In genomic region chr18:61838521-61838920, GRCh38 we compare ENCODE assay signal across 28 cellular contexts. TPM values are rescaled to one million over a fixed set of nuclear protein-coding genes. Genes with fewer than 3 reads are reported as not detected.
A peak's percentile ranks its signal among the peaks of the same experiment; 100 is the strongest.
DNase-seq lines count a peak whose midpoint lies in the region; ATAC-seq, FAIRE-seq and TF ChIP-seq lines count a peak whose summit lies in the region.
"Had no signal": no experiment of that assay in that cellular context is flagged by ENCODE, and none has a peak within 500 bp of the region (broad histone marks: within the 10 kb centered on the region; RNA-seq: fewer than 3 reads in every experiment).

No MANE protein-coding gene starts in this region.

- peaks cover 3% of the 10 kb centered on the region; the same call in 1 of the 3 replicates for H3K9me3 Mint-ChIP-seq in GM23338
- no peaks in the 10 kb centered on the region for H3K9me3 Mint-ChIP-seq in chondrocyte (ENCODE audit: low read depth)

- H3F3A ChIP-seq in GM23338 (replicated peaks; ENCODE audit: low read depth) (no peaks in the 10 kb centered on the region), PC-9 (ENCODE audit: insufficient read depth, low read depth) (no peaks in the 10 kb centered on the region)

- TF ChIP-seq RAD21 in HepG2 (CRISPR knock-in tag; IDR thresholded peaks at IDR 0.05) = no peak

- TF ChIP-seq EP300 in HepG2 (IDR thresholded peaks at IDR 0.05; ENCODE audit: low read depth in 2 of 2, low read length in 2 of 2) = no peak
- no peak for TF ChIP-seq EP300 in HepG2 (CRISPR knock-in tag; IDR thresholded peaks at IDR 0.05; ENCODE audit: borderline replicate concordance)

- peaks cover 7% of the 10 kb centered on the region; the same call in 1 of the 2 replicates for H3K9me2 ChIP-seq in GM23338 (ENCODE audit: insufficient read depth)
- H3K9me2 ChIP-seq in PC-9 (ENCODE audit: insufficient read depth) = no peaks in the 10 kb centered on the region

- peak overlapping the region; percentile 83 for H3K4me2 ChIP-seq in BLaER1
- H3K4me2 ChIP-seq in GM23338 = no peak overlapping the region
- no peak overlapping the region for H3K4me2 ChIP-seq in HepG2 (ENCODE audit: low read depth, low read length)
- no peak overlapping the region for H3K4me2 ChIP-seq in PC-9

- H3K36me3 ChIP-seq in BLaER1 (no peaks in the 10 kb centered on the region), GM23338 (ENCODE audit: insufficient read depth) (no peaks in the 10 kb centered on the region), HepG2 (replicated peaks in 1 of 2; ENCODE audit: control insufficient read depth in 1 of 2, insufficient read depth in 2 of 2, low read length in 2 of 2) (no peaks in the 10 kb centered on the region), small intestine (ENCODE audit: control insufficient read depth in 2 of 2, insufficient read depth in 2 of 2, low read length in 2 of 2) (no peaks in the 10 kb centered on the region), PC-9 (ENCODE audit: low read depth) (no peaks in the 10 kb centered on the region)

- H3K4me3 Mint-ChIP-seq in GM23338 (no peak overlapping the region), chondrocyte (ENCODE audit: unreplicated experiment) (no peak overlapping the region)
- H3K4me3 Mint-ChIP-seq: CD4-positive, alpha-beta memory T cell had no signal

- CTCF ChIA-PET in HepG2 (lab: Yijun Ruan, JAX; ENCODE audit: low intra/inter-chr PET ratio, low total read pairs) (no interaction called here), PC-9 (lab: Charles Lee) (no interaction called here)

- no peaks in the 10 kb centered on the region for H3K36me3 Mint-ChIP-seq in GM23338 (ENCODE audit: low read depth)
- H3K36me3 Mint-ChIP-seq in chondrocyte (ENCODE audit: low read depth) = peaks cover 18% of the 10 kb centered on the region
- H3K36me3 Mint-ChIP-seq: CD4-positive, alpha-beta memory T cell had no signal

- H3K27me3 Mint-ChIP-seq in GM23338 (ENCODE audit: insufficient read depth, low read depth, poor library complexity) (no peaks in the 10 kb centered on the region), chondrocyte (ENCODE audit: low read depth) (no peaks in the 10 kb centered on the region)

- no peak for TF ChIP-seq POLR2A in HepG2 (IDR thresholded peaks at IDR 0.05; ENCODE audit: insufficient read depth in 1 of 2, low read depth in 2 of 2, low read length in 2 of 2)

- ATAC-seq in GM23338 (no peak), HepG2 (peak; percentile 67)
- ATAC-seq: Panc1 had no signal

- BruUV-seq in HepG2 (replicated peaks; lab: Mats Ljungman, UMichigan) (no TSS peak), PC-9 (replicated peaks; lab: Mats Ljungman, UMichigan) (no TSS peak)

- H3K9ac ChIP-seq in BLaER1 (no peak overlapping the region), HepG2 (ENCODE audit: insufficient read depth, low read depth, low read length) (no peak overlapping the region)

- H3K27me3 ChIP-seq in BLaER1 (no peaks in the 10 kb centered on the region; the same call in 1 of the 2 replicates), GM23338 (ENCODE audit: insufficient read depth) (no peaks in the 10 kb centered on the region), HepG2 (ENCODE audit: control insufficient read depth in 1 of 2, insufficient read depth in 2 of 2, low read length in 2 of 2) (no peaks in the 10 kb centered on the region), small intestine (ENCODE audit: control insufficient read depth in 2 of 2, insufficient read depth in 2 of 2, low read length in 2 of 2) (no peaks in the 10 kb centered on the region), PC-9 (ENCODE audit: insufficient read depth, low read depth) (no peaks in the 10 kb centered on the region)

- in situ Hi-C loops in HepG2 (cut with HindIII; ENCODE audit: extremely low pct_ligation_motif_present, low pct_unique_long_range_greater_than_20kb) = no loop called here

- H3K9me3 ChIP-seq in BLaER1 (peaks cover 40% of the 10 kb centered on the region), HepG2 (ENCODE audit: low read length) (no peaks in the 10 kb centered on the region), small intestine (ENCODE audit: control insufficient read depth, low read depth) (peaks cover 2% of the 10 kb centered on the region), PC-9 (ENCODE audit: insufficient read depth, low read depth) (no peaks in the 10 kb centered on the region)

- H2AFZ ChIP-seq in GM23338 = no peak overlapping the region
- no peak overlapping the region for H2AFZ ChIP-seq in HepG2 (ENCODE audit: low read length)
- no peak overlapping the region for H2AFZ ChIP-seq in PC-9

- DNase-seq in GM23338 (ENCODE audit: low spot score) = peak; percentile 9
- DNase-seq in chondrocyte (ENCODE audit: low spot score) = no peak
- DNase-seq in HepG2 (ENCODE audit: low spot score) = peak; percentile 2
- DNase-seq in small intestine = no peak
- no peak for DNase-seq in PC-9
- DNase-seq in NK-92 (lab: John Stamatoyannopoulos, UW; ENCODE audit: unreplicated experiment) = no peak
- DNase-seq in NCI-H1930 (lab: John Stamatoyannopoulos, UW) = no peak
- DNase-seq: 8988T; ACHN; C1 segment of cervical spinal cord; CD4-positive, alpha-beta memory T cell; COR-L47; DMS53; EL; GF-D8; Kasumi-1; NCI-H2029 treated with DMSO at 0.1 percent for 48 hours; NCI-H446 treated with DMSO at 0.1 percent for 48 hours; NCI-H526 treated with DMSO at 0.1 percent for 48 hours; SHP77 treated with DMSO at 0.1 percent for 48 hours had no signal

- no peak overlapping the region for H3K27ac Mint-ChIP-seq in GM23338
- H3K27ac Mint-ChIP-seq in chondrocyte (ENCODE audit: unreplicated experiment) = peak overlapping the region; percentile 38

- H3K4me1 Mint-ChIP-seq in GM23338 (peaks cover 6% of the 10 kb centered on the region), chondrocyte (ENCODE audit: low read depth) (peaks cover 76% of the 10 kb centered on the region)

- POLR2A ChIA-PET in HepG2 (lab: Yijun Ruan, JAX) (no interaction called here), PC-9 (lab: Charles Lee; ENCODE audit: unreplicated experiment) (no interaction called here)

- H3K4me1 ChIP-seq in BLaER1 = peaks cover 68% of the 10 kb centered on the region
- H3K4me1 ChIP-seq in GM23338 (ENCODE audit: insufficient read depth) = peaks cover 4% of the 10 kb centered on the region; the same call in 1 of the 2 replicates
- H3K4me1 ChIP-seq in HepG2 (ENCODE audit: insufficient read depth, low read length) = no peaks in the 10 kb centered on the region
- H3K4me1 ChIP-seq in small intestine (ENCODE audit: control insufficient read depth in 2 of 2, insufficient read depth in 1 of 2, low read depth in 1 of 2, low read length in 1 of 2) = no peaks in the 10 kb centered on the region
- no peaks in the 10 kb centered on the region for H3K4me1 ChIP-seq in PC-9 (replicated peaks; ENCODE audit: insufficient read depth)

- FAIRE-seq in HepG2 (lab: Jason Lieb, UNC) = no peak
- FAIRE-seq in small intestine (lab: Jason Lieb, UNC) = no peak
- FAIRE-seq: GM12891, GM19239, H54 had no signal

- WGBS in HepG2 (ENCODE audit: low lambda C conversion rate) = 25% methylated on average over 5 of the region's 5 CpGs
- WGBS in small intestine, 3 donors = 84 to 90% (median 86%) methylated on average over 5 of the region's 5 CpGs

- H3K27ac ChIP-seq in BLaER1 (no peak overlapping the region), GM23338 (ENCODE audit: low read depth) (no peak overlapping the region), HepG2 (ENCODE audit: extremely low read length, insufficient read depth, low read length) (no peak overlapping the region), small intestine (ENCODE audit: low read depth in 1 of 2, low read length in 1 of 2) (no peak overlapping the region), PC-9 (no peak overlapping the region)
- H3K27ac ChIP-seq: RWPE1, SK-N-MC had no signal

- no peak overlapping the region for H3K4me3 ChIP-seq in BLaER1
- H3K4me3 ChIP-seq in GM23338 = no peak overlapping the region
- H3K4me3 ChIP-seq in HepG2 (replicated peaks in 1 of 3; ENCODE audit: insufficient read depth in 1 of 3, low read depth in 2 of 3, low read length in 3 of 3) = no peak overlapping the region
- no peak overlapping the region for H3K4me3 ChIP-seq in small intestine (ENCODE audit: low read depth in 1 of 2, low read length in 2 of 2)
- no peak overlapping the region for H3K4me3 ChIP-seq in PC-9
- H3K4me3 ChIP-seq: SK-N-MC had no signal

- intact Hi-C loops in HepG2 (cut with micrococcal nuclease; ENCODE audit: unreplicated experiment) = no loop called here
- intact Hi-C loops in PC-9 (cut with micrococcal nuclease; ENCODE audit: unreplicated experiment) = no loop called here

- no peaks in the 10 kb centered on the region for H3K79me2 ChIP-seq in GM23338 (replicated peaks; ENCODE audit: insufficient read depth)
- no peaks in the 10 kb centered on the region for H3K79me2 ChIP-seq in HepG2 (ENCODE audit: insufficient read depth, low read length)
- H3K79me2 ChIP-seq in PC-9 (ENCODE audit: low read depth) = no peaks in the 10 kb centered on the region

- TF ChIP-seq CTCF in GM23338 (conservative IDR thresholded peaks at IDR 0.05; ENCODE audit: low read depth in 2 of 2) = peak in 1 of 2 experiments; percentile 38; a peak in 2 of 4 replicates
- TF ChIP-seq CTCF in chondrocyte (IDR thresholded peaks at IDR 0.05) = no peak
- TF ChIP-seq CTCF in HepG2 (CRISPR knock-in tag; IDR thresholded peaks at IDR 0.05) = no peak
- no peak for TF ChIP-seq CTCF in PC-9 (conservative IDR thresholded peaks at IDR 0.05)

- H4K20me1 ChIP-seq in BLaER1 (no peaks in the 10 kb centered on the region), GM23338 (replicated peaks; ENCODE audit: insufficient read depth) (no peaks in the 10 kb centered on the region), HepG2 (ENCODE audit: insufficient read depth, low read length) (no peaks in the 10 kb centered on the region), PC-9 (ENCODE audit: insufficient read depth) (no peaks in the 10 kb centered on the region)

RNA-seq across cellular contexts. Expression of gene RNF152, which starts 54.3 kb away (rescaled TPM):
- total RNA-seq in GM23338 (2014; rRNA removed; shearing (Covaris generic)) = 2.9 and 7.9 TPM in 2 replicates
- polyA plus RNA-seq in GM23338 (2016; fragmentation: Nextera tagmentation; extraction: Ambion mirVana) (0.47 and 1.2 TPM in 2 replicates), HepG2 (2011; rRNA removed) (0.04 and 0.08 TPM in 2 replicates), small intestine (1 to 10 TPM; 1.4 to 5.4 (median 3.4) TPM)
- total RNA-seq in chondrocyte (58.6 to 137 TPM (median 137 TPM) in 3 replicates), HepG2 (2016; rRNA removed; fragmentation: Illumina TruSeq; extraction: Trizol) (not detected in 2 replicates), PC-9 (2021) (0.20 TPM in 1 of 2 replicates, not detected in the other)
- total RNA-seq in HepG2 (2016; cell fraction: cytosol; rRNA removed; fragmentation: Illumina TruSeq; extraction: Trizol; ENCODE audit: low read depth) = not detected in 2 replicates
- not detected in 2 replicates for total RNA-seq in HepG2 (2016; cell fraction: insoluble cytoplasmic fraction; rRNA removed; fragmentation: Illumina TruSeq; extraction: Trizol)
- total RNA-seq in HepG2 (2016; cell fraction: membrane; rRNA removed; fragmentation: Illumina TruSeq; extraction: Trizol) = not detected in 2 replicates
- not detected in 2 replicates for total RNA-seq in HepG2 (2016; cell fraction: nucleus; rRNA removed; fragmentation: Illumina TruSeq; extraction: Trizol)
- polyA plus RNA-seq in HepG2 (2011; cell fraction: cytosol; rRNA removed) = 0.07 and 0.08 TPM in 2 replicates
- not detected in 2 replicates for polyA plus RNA-seq in HepG2 (2011; cell fraction: nucleus; rRNA removed)
- not detected in 2 replicates for polyA plus RNA-seq in HepG2 (2012)
- polyA plus RNA-seq in HepG2 (2016; cell fraction: cytosol; fragmentation: Illumina TruSeq; extraction: Trizol; ENCODE audit: low read depth) = not detected in 2 replicates
- polyA plus RNA-seq in HepG2 (2016; cell fraction: insoluble cytoplasmic fraction; fragmentation: Illumina TruSeq; extraction: Trizol; ENCODE audit: low read depth) = not detected in 2 replicates
- polyA plus RNA-seq in HepG2 (2016; cell fraction: membrane; fragmentation: Illumina TruSeq; extraction: Trizol; ENCODE audit: low read depth) = not detected in 2 replicates
- polyA plus RNA-seq in HepG2 (2016; cell fraction: nucleus; fragmentation: Illumina TruSeq; extraction: Trizol; ENCODE audit: insufficient read depth, low read depth) = not detected in 2 replicates
- polyA minus RNA-seq in HepG2 (2011; rRNA and poly(A)+ RNA removed; ENCODE audit: low replicate concordance) = 0.82 TPM in 1 of 2 replicates, not detected in the other
- not detected in 2 replicates for polyA minus RNA-seq in HepG2 (2011; cell fraction: cytosol; rRNA and poly(A)+ RNA removed)
- polyA minus RNA-seq in HepG2 (2011; cell fraction: nucleus; rRNA and poly(A)+ RNA removed) = 0.62 and 0.64 TPM in 2 replicates
- total RNA-seq: HT-29 had no signal
- polyA plus RNA-seq: CD4-positive, alpha-beta memory T cell had no signal

Comparison
In these comparisons a context has a peak if more than half of its experiments do, and no peak if none do; other contexts are left out.
1. DNase-seq: peak in GM23338 (single experiment) and HepG2 (single experiment); none in chondrocyte (single experiment), small intestine (single experiment), PC-9 (0 of 2), NK-92 (single experiment) and NCI-H1930 (0 of 2).